In the genomic region with DNA sequence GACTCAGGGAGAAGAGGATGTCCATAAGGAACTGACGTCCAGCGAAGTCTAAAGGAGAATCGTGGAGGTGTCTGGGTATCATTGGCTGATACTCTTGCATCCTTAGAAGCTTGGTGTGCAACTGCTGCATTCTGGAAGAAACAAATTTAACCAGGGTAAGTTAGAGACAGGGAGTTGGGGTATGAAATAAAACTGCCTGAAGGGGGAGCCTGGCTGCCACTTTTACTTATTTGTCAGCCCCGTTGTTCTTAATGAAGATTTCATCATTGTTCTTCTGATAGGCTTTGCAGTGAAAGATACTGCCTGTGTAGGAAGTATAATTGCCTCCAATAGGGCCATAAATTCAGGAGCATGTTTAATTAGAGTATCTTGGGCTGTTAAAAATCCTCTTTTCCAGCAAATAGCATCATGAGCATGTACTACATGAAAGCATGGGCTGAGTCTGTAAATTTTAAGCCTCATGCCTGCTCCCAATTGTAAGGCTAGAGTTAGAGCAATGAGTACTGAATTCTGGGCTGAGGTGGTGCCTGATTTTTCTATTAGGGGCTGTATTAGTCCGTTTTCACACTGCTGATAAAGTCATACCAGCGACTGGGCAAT, we compare ENCODE assay signal across 9 cellular contexts.
DNase-seq lines count a peak whose midpoint lies in the region; ATAC-seq, FAIRE-seq and TF ChIP-seq lines count a peak whose summit lies in the region.
"Had no signal": no experiment of that assay in that cellular context is flagged by ENCODE, and none has a peak within 500 bp of the region (broad histone marks: within the 10 kb centered on the region; RNA-seq: fewer than 3 reads in every experiment).

No MANE protein-coding gene starts in this region.

- no peaks in the 10 kb centered on the region for H3K4me1 ChIP-seq in A549
- H3K4me1 ChIP-seq in adrenal gland (replicated peaks in 1 of 2) = no peaks in the 10 kb centered on the region
- no peaks in the 10 kb centered on the region for H3K4me1 ChIP-seq in upper lobe of right lung

- H3K4me3 ChIP-seq in A549 (no peak overlapping the region), adrenal gland (no peak overlapping the region), upper lobe of right lung (no peak overlapping the region)
- H3K4me3 ChIP-seq: thoracic aorta had no signal

- peak in 1 of 2 experiments; percentile 40; a peak in 1 of 6 replicates for ATAC-seq in A549
- peak; percentile 90 for ATAC-seq in GM18499 (IDR thresholded peaks at IDR 0.05; ENCODE audit: insufficient read depth, unreplicated experiment)
- ATAC-seq in HG03045 (IDR thresholded peaks at IDR 0.05; ENCODE audit: unreplicated experiment) = peak; percentile 80
- peak; percentile 39 for ATAC-seq in upper lobe of right lung

- intact Hi-C loops in adrenal gland (cut with DNase I) = loop anchor here in 1 of 2 donors (10.0 kb wide), 1 partner anchor 1135 kb away; no protein-coding TSS in a partner anchor
- intact Hi-C loops in upper lobe of right lung (cut with DNase I) = no loop called here

- 2% methylated on average over 6 of the region's 6 CpGs for WGBS in A549 (ENCODE audit: missing lambda C conversion rate)
- WGBS in adrenal gland, 4 donors = 42 to 51% (median 45%) methylated on average over 6 of the region's 6 CpGs

- POLR2A ChIA-PET in A549 (lab: Yijun Ruan, JAX) = no interaction called here

- H3K9me3 ChIP-seq in A549 (no peaks in the 10 kb centered on the region), adrenal gland (replicated peaks in 1 of 3) (no peaks in the 10 kb centered on the region), upper lobe of right lung (no peaks in the 10 kb centered on the region)
- H3K9me3 ChIP-seq: thoracic aorta had no signal

- H3K36me3 ChIP-seq in adrenal gland (replicated peaks in 1 of 2) = no peaks in the 10 kb centered on the region
- no peaks in the 10 kb centered on the region for H3K36me3 ChIP-seq in upper lobe of right lung
- H3K36me3 ChIP-seq: thoracic aorta had no signal

- no peak for TF ChIP-seq EP300 in A549 (IDR thresholded peaks at IDR 0.05)

- TF ChIP-seq CTCF in A549 (IDR thresholded peaks at IDR 0.05) (0 out of 3 replicates have a peak, but pooled peaks have one; percentile 21), adrenal gland (IDR thresholded peaks at IDR 0.05) (peak; percentile 26 to 56 (median 46)), upper lobe of right lung (IDR thresholded peaks at IDR 0.05) (peak; percentile 56)

- DNase-seq in A549 (ENCODE audit: low read depth in 1 of 2, low spot score in 1 of 2) (peak in 1 of 2 experiments; percentile 21), NCI-H526 treated with DMSO at 0.1 percent for 48 hours (lab: John Stamatoyannopoulos, UW) (peak; percentile 26), adrenal gland (peak in 5 of 7 donors; percentile 13 to 57 (median 28)), kidney tubule cell (ENCODE audit: low spot score) (peak; percentile 39), upper lobe of right lung (no peak), GM12891 (ENCODE audit: insufficient read length, low spot score) (no peak)

- CTCF ChIA-PET in A549 (lab: Yijun Ruan, JAX) = no interaction called here

- no peaks in the 10 kb centered on the region for H3K27me3 ChIP-seq in adrenal gland
- no peaks in the 10 kb centered on the region for H3K27me3 ChIP-seq in upper lobe of right lung

- TF ChIP-seq POLR2A in A549 (IDR thresholded peaks at IDR 0.05; ENCODE audit: low read length) (no peak), adrenal gland (IDR thresholded peaks at IDR 0.05) (no peak), GM12891 (IDR thresholded peaks at IDR 0.05; ENCODE audit: low read depth, low read length) (no peak)

- FAIRE-seq in A549 (lab: Jason Lieb, UNC) = no peak
- no peak for FAIRE-seq in GM12891 (lab: Jason Lieb, UNC)

- peak in 1 of 2 experiments; percentile 39; a peak in 3 of 5 replicates for TF ChIP-seq RAD21 in A549 (conservative IDR thresholded peaks at IDR 0.05 in 1 of 2, IDR thresholded peaks at IDR 0.05 in 1 of 2)

- H3K27ac ChIP-seq in A549 = no peak overlapping the region
- H3K27ac ChIP-seq in adrenal gland = no peak overlapping the region
- H3K27ac ChIP-seq in upper lobe of right lung = no peak overlapping the region
- H3K27ac ChIP-seq: thoracic aorta had no signal

- no peak overlapping the region for H3K4me2 ChIP-seq in A549

TF ChIP-seq in A549, 52 proteins besides CTCF, POLR2A, EP300 and RAD21:
- TF ChIP-seq EHF (CRISPR knock-in tag; IDR thresholded peaks at IDR 0.05) (no peak), FOXS1 (CRISPR knock-in tag; IDR thresholded peaks at IDR 0.05) (no peak), ZC3H11A (IDR thresholded peaks at IDR 0.05) (no peak), NFE2L2 (conservative IDR thresholded peaks at IDR 0.05; ENCODE audit: low read length) (no peak), CHD2 (IDR thresholded peaks at IDR 0.05; ENCODE audit: low read length, partially characterized antibody) (no peak), TFCP2L1 (CRISPR knock-in tag; IDR thresholded peaks at IDR 0.05) (no peak), EHMT2 (IDR thresholded peaks at IDR 0.05; ENCODE audit: low read depth) (no peak)

TF ChIP-seq in GM12891, 5 proteins besides CTCF, POLR2A, EP300 and RAD21:
- TF ChIP-seq POU2F2 (IDR thresholded peaks at IDR 0.05; ENCODE audit: low read depth, low read length) = no peak
- TF ChIP-seq PAX5 (IDR thresholded peaks at IDR 0.05; ENCODE audit: insufficient read depth, low read length, severe bottlenecking) = no peak
- no peak for TF ChIP-seq SPI1 (IDR thresholded peaks at IDR 0.05; ENCODE audit: low read depth, low read length)
- no peak for TF ChIP-seq TAF1 (IDR thresholded peaks at IDR 0.05; ENCODE audit: low read depth, low read length)
- TF ChIP-seq POLR2AphosphoS5 (IDR thresholded peaks at IDR 0.05; ENCODE audit: low read depth, low read length) = no peak

Comparison
In these comparisons a context has a peak if more than half of its experiments do, and no peak if none do; other contexts are left out.
1. DNase-seq: peak in NCI-H526 treated with DMSO at 0.1 percent for 48 hours (single experiment), adrenal gland (5 of 7) and kidney tubule cell (single experiment); none in upper lobe of right lung (single experiment) and GM12891 (single experiment).
2. Peak in every context shown above with its lines, with median percentiles within 50 percentile points of each other: CTCF ChIP-seq.